In genomic region chr1:38396606-38397005, GRCh38 we compare ENCODE assay signal across 3 cellular contexts.
"Had no signal": no experiment of that assay in that cellular context is flagged by ENCODE, and none has a peak within 500 bp of the region (broad histone marks: within the 10 kb centered on the region; RNA-seq: fewer than 3 reads in every experiment).

No MANE protein-coding gene starts in this region.

- DNase-seq: GDM1, GF-D8 had no signal

- H3K4me3 ChIP-seq: GM12878 had no signal

- ATAC-seq: GM12878 had no signal
